Comparison of ENCODE assay signal across 8 cellular contexts in the genomic region with DNA sequence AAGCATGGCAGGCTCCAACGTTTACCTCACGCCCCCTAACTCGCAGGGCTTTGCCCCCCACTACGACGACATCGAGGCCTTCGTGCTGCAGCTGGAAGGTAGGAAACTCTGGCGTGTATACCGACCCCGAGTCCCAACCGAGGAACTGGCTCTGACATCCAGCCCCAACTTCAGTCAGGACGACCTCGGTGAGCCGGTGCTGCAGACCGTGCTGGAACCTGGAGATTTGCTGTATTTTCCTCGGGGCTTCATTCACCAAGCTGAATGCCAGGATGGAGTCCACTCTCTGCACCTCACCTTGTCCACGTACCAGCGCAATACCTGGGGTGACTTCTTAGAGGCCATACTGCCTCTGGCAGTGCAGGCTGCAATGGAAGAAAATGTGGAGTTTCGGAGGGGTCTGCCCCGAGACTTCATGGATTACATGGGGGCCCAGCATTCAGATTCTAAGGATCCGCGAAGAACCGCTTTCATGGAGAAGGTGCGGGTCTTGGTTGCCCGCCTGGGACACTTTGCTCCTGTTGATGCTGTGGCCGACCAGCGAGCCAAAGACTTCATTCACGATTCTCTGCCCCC. TPM values are rescaled to one million over a fixed set of nuclear protein-coding genes. Genes with fewer than 3 reads are reported as not detected.
A peak's percentile ranks its signal among the peaks of the same experiment; 100 is the strongest.
DNase-seq lines count a peak whose midpoint lies in the region; ATAC-seq and TF ChIP-seq lines count a peak whose summit lies in the region.

No MANE protein-coding gene starts in this region.

- peak overlapping the region in 1 of 2 donors; percentile 93 for H3K27ac ChIP-seq in coronary artery

- ATAC-seq in naive thymus-derived CD8-positive, alpha-beta T cell, result no peak
- no peak for ATAC-seq in HG03378 (IDR thresholded peaks at IDR 0.05; ENCODE audit: unreplicated experiment)

- no peak for TF ChIP-seq CTCF in AG10803 (conservative IDR thresholded peaks at IDR 0.05; ENCODE audit: low read length)
- no peak for TF ChIP-seq CTCF in coronary artery (IDR thresholded peaks at IDR 0.05)

- peaks cover 0 to 18% (median 0%) of the 10 kb centered on the region in 9 donors for H3K9me3 Mint-ChIP-seq in naive thymus-derived CD8-positive, alpha-beta T cell

- DNase-seq in AG10803 (ENCODE audit: low read depth) (no peak), coronary artery (ENCODE audit: low spot score) (no peak), glomerular visceral epithelial cell (ENCODE audit: extremely low spot score) (no peak), AML-193 (lab: John Stamatoyannopoulos, UW) (no peak), NCI-H2227 (lab: John Stamatoyannopoulos, UW; ENCODE audit: unreplicated experiment) (no peak)
- no peak for DNase-seq in Jurkat, Clone E6-1 (ENCODE audit: low read depth, low spot score)
- DNase-seq in naive thymus-derived CD8-positive, alpha-beta T cell, result no peak

- peaks cover 5 to 42% (median 31%) of the 10 kb centered on the region in 3 donors for H3K36me3 Mint-ChIP-seq in naive thymus-derived CD8-positive, alpha-beta T cell

- peak overlapping the region; percentile 77 for H3K4me3 ChIP-seq in AG10803 (ENCODE audit: low read length)
- peak overlapping the region; percentile 73 for H3K4me3 ChIP-seq in Jurkat, Clone E6-1 (ENCODE audit: low read length)
- peak overlapping the region; percentile 90 for H3K4me3 ChIP-seq in coronary artery

- peak overlapping the region in 8 of 10 donors; percentile 41 to 80 (median 58) for H3K27ac Mint-ChIP-seq in naive thymus-derived CD8-positive, alpha-beta T cell

- peaks cover 17 to 60% (median 52%) of the 10 kb centered on the region in 4 donors for H3K4me1 Mint-ChIP-seq in naive thymus-derived CD8-positive, alpha-beta T cell

- H3K27me3 Mint-ChIP-seq in naive thymus-derived CD8-positive, alpha-beta T cell, result no peaks in the 10 kb centered on the region

- POLR2A ChIA-PET in naive thymus-derived CD8-positive, alpha-beta T cell (lab: Charles Lee), result interaction anchor here (1.0 to 3.4 kb wide), 8 partner anchors 8 to 526 kb away, joined by 3 to 22 read pairs (median 12); partner anchors contain the start of genes ACOT4, ACOT6, NUMB and PSEN1

- H3K4me3 Mint-ChIP-seq in naive thymus-derived CD8-positive, alpha-beta T cell, result peak overlapping the region; percentile 56 to 90 (median 85)

RNA-seq across cellular contexts. Expression of gene RIOX1, which starts 1.3 kb away (rescaled TPM):
- 11.4 TPM for polyA plus RNA-seq in Jurkat, Clone E6-1 (2012; ENCODE audit: insufficient read depth, insufficient read length)
- total RNA-seq in naive thymus-derived CD8-positive, alpha-beta T cell, result 10 to 100 TPM; 36.1 to 38.2 TPM
- polyA plus RNA-seq in naive thymus-derived CD8-positive, alpha-beta T cell, result 10 to 100 TPM; 26.4 to 35.9 (median 29.4) TPM

RNA-seq across cellular contexts. Expression of gene NUMB, which starts 33.7 kb away (rescaled TPM):
- 30.4 TPM for polyA plus RNA-seq in Jurkat, Clone E6-1 (2012; ENCODE audit: insufficient read depth, insufficient read length)
- 10 to 100 TPM; 46.8 to 51.2 TPM for total RNA-seq in naive thymus-derived CD8-positive, alpha-beta T cell
- 10 to 100 TPM; 24.5 to 34.7 (median 30.6) TPM for polyA plus RNA-seq in naive thymus-derived CD8-positive, alpha-beta T cell

RNA-seq across cellular contexts. Expression of gene ACOT1, which starts 44.9 kb away (rescaled TPM):
- not detected for polyA plus RNA-seq in Jurkat, Clone E6-1 (2012; ENCODE audit: insufficient read depth, insufficient read length)
- 1 to 10 TPM; 1.3 to 1.5 TPM for total RNA-seq in naive thymus-derived CD8-positive, alpha-beta T cell
- 1 to 10 TPM; 1.5 to 3.4 (median 2.5) TPM for polyA plus RNA-seq in naive thymus-derived CD8-positive, alpha-beta T cell
